8 cellular contexts compared by ENCODE assay signal in the genomic region with DNA sequence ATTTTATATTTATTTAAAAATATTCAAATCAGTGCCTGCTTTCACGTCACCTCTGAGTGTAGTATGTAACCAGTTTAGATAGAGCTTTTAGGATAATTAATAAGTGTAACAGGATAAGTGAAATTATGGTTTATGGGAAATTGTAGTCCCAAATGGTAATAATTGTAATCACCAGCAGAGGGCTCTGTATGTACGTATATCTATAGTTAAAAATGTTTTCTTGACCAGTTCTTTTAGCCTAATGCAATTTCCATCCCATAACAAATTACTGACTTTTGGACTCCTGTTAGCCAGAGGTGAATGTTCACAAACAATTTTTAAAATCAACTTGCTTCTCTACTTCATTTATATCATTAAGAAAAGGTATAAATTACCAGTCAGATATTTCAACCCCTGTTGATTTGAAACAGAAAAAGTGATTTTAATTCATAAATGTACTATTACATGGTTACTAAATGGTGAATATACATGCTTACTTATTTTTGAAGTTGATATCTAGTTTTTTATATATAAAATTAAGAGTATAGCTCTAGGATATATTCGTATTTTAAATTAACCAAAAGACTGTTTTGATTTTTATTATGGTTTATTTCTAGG. TPM values are rescaled to one million over a fixed set of nuclear protein-coding genes. Genes with fewer than 3 reads are reported as not detected.
DNase-seq lines count a peak whose midpoint lies in the region; ATAC-seq, FAIRE-seq and TF ChIP-seq lines count a peak whose summit lies in the region.

No MANE protein-coding gene starts in this region.

- H3K4me1 ChIP-seq in keratinocyte (ENCODE audit: control insufficient read depth, extremely low read depth, insufficient read depth, low read length) (no peaks in the 10 kb centered on the region), uterus (no peaks in the 10 kb centered on the region)

- H3K4me2 ChIP-seq in keratinocyte (ENCODE audit: control insufficient read depth, extremely low read depth, insufficient read depth, low read depth, low read length): no peak overlapping the region

- H3K36me3 ChIP-seq in keratinocyte (ENCODE audit: control insufficient read depth in 2 of 2, extremely low read depth in 1 of 2, insufficient read depth in 2 of 2, low read length in 2 of 2): peaks cover 8% of the 10 kb centered on the region in 2 experiments
- no peaks in the 10 kb centered on the region for H3K36me3 ChIP-seq in uterus

- in situ Hi-C loops in astrocyte of the cerebellum (cut with HindIII; ENCODE audit: low sequenced_read_pairs): no loop called here

- H3K9me1 ChIP-seq in keratinocyte (ENCODE audit: control insufficient read depth, extremely low read depth, insufficient read depth, low read length): no peaks in the 10 kb centered on the region

- DNase-seq in AG08396 (ENCODE audit: low spot score) (peak; percentile 2), GM10266 (ENCODE audit: extremely low spot score) (peak; percentile 12), NCI-H1930 (lab: John Stamatoyannopoulos, UW) (peak; percentile 9 to 26), astrocyte of the cerebellum (ENCODE audit: low read depth) (peak; percentile 54), keratinocyte (ENCODE audit: low read depth, low spot score) (no peak), uterus (no peak), islet precursor cell (no peak)

- dilution Hi-C loops in keratinocyte (cut with MboI; ENCODE audit: extremely low pct_ligation_motif_present, low sequenced_read_pairs): no loop called here

- no peak for FAIRE-seq in keratinocyte (lab: Jason Lieb, UNC)

- no peaks in the 10 kb centered on the region for H3K79me2 ChIP-seq in keratinocyte (ENCODE audit: control insufficient read depth, insufficient read depth, low read length)

- peak; percentile 54 for TF ChIP-seq CTCF in GM10266 (IDR thresholded peaks at IDR 0.05; ENCODE audit: control insufficient read depth, insufficient read depth, low read depth, missing control alignments)
- TF ChIP-seq CTCF in astrocyte of the cerebellum (IDR thresholded peaks at IDR 0.05; ENCODE audit: low read depth, low read length, missing control alignments): peak; percentile 5
- peak in 2 of 3 experiments; percentile 34 to 38 for TF ChIP-seq CTCF in keratinocyte (optimal IDR thresholded peaks at IDR 0.05 in 1 of 3, IDR thresholded peaks at IDR 0.05 in 1 of 3, conservative IDR thresholded peaks at IDR 0.05 in 1 of 3; ENCODE audit: extremely low read depth in 1 of 3, insufficient read depth in 2 of 3, low read length in 3 of 3)
- peak; percentile 59 to 68 (median 66) for TF ChIP-seq CTCF in uterus (IDR thresholded peaks at IDR 0.05)

- no peaks in the 10 kb centered on the region for H4K20me1 ChIP-seq in keratinocyte (ENCODE audit: control insufficient read depth, extremely low read depth, insufficient read depth, low read length)

- no peaks in the 10 kb centered on the region for H3K27me3 ChIP-seq in keratinocyte (ENCODE audit: control insufficient read depth, extremely low read depth, insufficient read depth, low read length)
- H3K27me3 ChIP-seq in uterus: no peaks in the 10 kb centered on the region

- H3K9ac ChIP-seq in keratinocyte (ENCODE audit: control insufficient read depth, extremely low read depth, insufficient read depth, low read length): no peak overlapping the region

- ATAC-seq in HG02763 (IDR thresholded peaks at IDR 0.05; ENCODE audit: unreplicated experiment): no peak

- H3K27ac ChIP-seq in keratinocyte (ENCODE audit: control insufficient read depth, insufficient read depth, low read length) (no peak overlapping the region), uterus (no peak overlapping the region)

- intact Hi-C loops in uterus (cut with DNase I; ENCODE audit: low total_unique reads): no loop called here

- no peak overlapping the region for H3K4me3 ChIP-seq in astrocyte of the cerebellum (ENCODE audit: low read depth, low read length)
- no peak overlapping the region for H3K4me3 ChIP-seq in keratinocyte (ENCODE audit: control insufficient read depth in 2 of 3, extremely low read depth in 1 of 3, insufficient read depth in 2 of 3, low read depth in 1 of 3, low read length in 3 of 3)
- H3K4me3 ChIP-seq in uterus: no peak overlapping the region

- H2AFZ ChIP-seq in keratinocyte (ENCODE audit: control insufficient read depth, low read length): no peak overlapping the region

- TF ChIP-seq POLR2A in uterus (IDR thresholded peaks at IDR 0.05): no peak

- H3K9me3 ChIP-seq in keratinocyte (ENCODE audit: control insufficient read depth, low read depth, low read length): no peaks in the 10 kb centered on the region
- H3K9me3 ChIP-seq in uterus: no peaks in the 10 kb centered on the region

RNA-seq across cellular contexts. Expression of a gene that starts 25.3 kb away (rescaled TPM):
- 8.0 to 19.9 TPM (median 15.1 TPM) in 3 replicates for polyA plus RNA-seq in keratinocyte
- polyA plus RNA-seq in keratinocyte (2011; ENCODE audit: low read depth): 1.8 TPM
- polyA plus RNA-seq in keratinocyte (2011; cell fraction: cytosol; rRNA removed): 3.5 and 7.7 TPM in 2 replicates
- polyA plus RNA-seq in keratinocyte (2011; cell fraction: nucleus; rRNA removed): 19.0 and 26.3 TPM in 2 replicates
- 6.5 and 11.0 TPM in 2 replicates for polyA plus RNA-seq in keratinocyte (2012; ENCODE audit: low replicate concordance)
- 15.5 to 49.5 TPM (median 42.9 TPM) in 3 replicates for polyA minus RNA-seq in keratinocyte
- 10.0 TPM for polyA minus RNA-seq in keratinocyte (2011; cell fraction: cytosol; rRNA and poly(A)+ RNA removed)
- polyA minus RNA-seq in keratinocyte (2011; cell fraction: nucleus; rRNA and poly(A)+ RNA removed): 25.4 and 63.4 TPM in 2 replicates
- 10 to 100 TPM; 15.1 to 53.0 (median 22.8) TPM for total RNA-seq in uterus

RNA-seq across cellular contexts. Expression of a gene that starts 26.6 kb away (rescaled TPM):
- polyA plus RNA-seq in keratinocyte: 10.8 to 20.2 TPM (median 12.6 TPM) in 3 replicates
- polyA plus RNA-seq in keratinocyte (2011; ENCODE audit: low read depth): 1.0 TPM
- 4.2 and 8.4 TPM in 2 replicates for polyA plus RNA-seq in keratinocyte (2011; cell fraction: cytosol; rRNA removed)
- 16.2 and 21.5 TPM in 2 replicates for polyA plus RNA-seq in keratinocyte (2011; cell fraction: nucleus; rRNA removed)
- polyA plus RNA-seq in keratinocyte (2012; ENCODE audit: low replicate concordance): 1.4 and 7.2 TPM in 2 replicates
- 3.9 to 12.4 TPM (median 6.5 TPM) in 3 replicates for polyA minus RNA-seq in keratinocyte
- 3.8 TPM for polyA minus RNA-seq in keratinocyte (2011; cell fraction: cytosol; rRNA and poly(A)+ RNA removed)
- polyA minus RNA-seq in keratinocyte (2011; cell fraction: nucleus; rRNA and poly(A)+ RNA removed): 6.9 and 14.4 TPM in 2 replicates
- total RNA-seq in uterus: 10 to 100 TPM in 3 of 4 donors, 1 to 10 TPM in 1; 6.4 to 63.3 (median 18.9) TPM

Comparison
In these comparisons a context has a peak if more than half of its experiments do, and no peak if none do; other contexts are left out.
1. DNase-seq: peak in AG08396 (single experiment), GM10266 (single experiment), NCI-H1930 (2 of 2) and astrocyte of the cerebellum (single experiment); none in keratinocyte (single experiment), uterus (0 of 2) and islet precursor cell (single experiment).
2. CTCF ChIP-seq: peak in every context shown above with its lines; median percentile 66 in uterus; 54 in GM10266; 36 in keratinocyte; 5 in astrocyte of the cerebellum.